16 cellular contexts compared by ENCODE assay signal in genomic region chr7:135467207-135467711, GRCh38. TPM values are rescaled to one million over a fixed set of nuclear protein-coding genes. Genes with fewer than 3 reads are reported as not detected.
A peak's percentile ranks its signal among the peaks of the same experiment; 100 is the strongest.
DNase-seq lines count a peak whose midpoint lies in the region; ATAC-seq and TF ChIP-seq lines count a peak whose summit lies in the region.
"Had no signal": no experiment of that assay in that cellular context is flagged by ENCODE, and none has a peak within 500 bp of the region (broad histone marks: within the 10 kb centered on the region; RNA-seq: fewer than 3 reads in every experiment).

No MANE protein-coding gene starts in this region.

- no peaks in the 10 kb centered on the region for H3K27me3 Mint-ChIP-seq in chondrocyte (ENCODE audit: low read depth)
- H3K27me3 Mint-ChIP-seq: activated naive CD8-positive, alpha-beta T cell; naive thymus-derived CD8-positive, alpha-beta T cell; stimulated activated naive CD8-positive, alpha-beta T cell treated with anti-CD3 and anti-CD28 coated beads, Interleukin-15, Interleukin-2, amounts not matched to agents 100 ng/mL and 50 ng/mL, for 24 hours had no signal

- peaks cover 3% of the 10 kb centered on the region for H3K36me3 Mint-ChIP-seq in chondrocyte (ENCODE audit: low read depth)

- H3F3A ChIP-seq in DOHH2 (ENCODE audit: control insufficient read depth, insufficient read depth) = no peaks in the 10 kb centered on the region

- no peak overlapping the region for H3K27ac ChIP-seq in DOHH2 (ENCODE audit: low read depth, low read length)
- H3K27ac ChIP-seq: left ventricle myocardium inferior, right atrium auricular region had no signal

- ATAC-seq in GM19395 (IDR thresholded peaks at IDR 0.05; ENCODE audit: unreplicated experiment) (peak; percentile 72), HG03457 (IDR thresholded peaks at IDR 0.05; ENCODE audit: unreplicated experiment) (peak; percentile 68), GM19351 (IDR thresholded peaks at IDR 0.05; ENCODE audit: unreplicated experiment) (no peak)
- ATAC-seq: naive thymus-derived CD8-positive, alpha-beta T cell had no signal

- peaks cover 3% of the 10 kb centered on the region for H3K4me1 Mint-ChIP-seq in chondrocyte (ENCODE audit: low read depth)

- no peak overlapping the region for H3K4me3 Mint-ChIP-seq in chondrocyte (ENCODE audit: unreplicated experiment)
- H3K4me3 Mint-ChIP-seq: activated naive CD8-positive, alpha-beta T cell; naive thymus-derived CD8-positive, alpha-beta T cell; stimulated activated naive CD8-positive, alpha-beta T cell treated with anti-CD3 and anti-CD28 coated beads, Interleukin-15, Interleukin-2, amounts not matched to agents 100 ng/mL and 50 ng/mL, for 24 hours had no signal

- no peaks in the 10 kb centered on the region for H3K9me2 ChIP-seq in DOHH2 (replicated peaks; ENCODE audit: control insufficient read depth, low read length)

- TF ChIP-seq CTCF in DOHH2 (IDR thresholded peaks at IDR 0.05; ENCODE audit: low read depth, low read length, poor library complexity, severe bottlenecking) (no peak), fibroblast of villous mesenchyme (IDR thresholded peaks at IDR 0.05; ENCODE audit: insufficient read depth, low read depth, low read length) (no peak), GM20000 (IDR thresholded peaks at IDR 0.05; ENCODE audit: extremely low read depth, missing control alignments) (no peak), chondrocyte (IDR thresholded peaks at IDR 0.05) (no peak)

- peak overlapping the region; percentile 19; the same call in 1 of the 2 replicates for H3K4me2 ChIP-seq in DOHH2 (ENCODE audit: low read length)

- H4K20me1 ChIP-seq in DOHH2 (ENCODE audit: control insufficient read depth, insufficient read depth, low read depth, low read length) = peaks cover 12% of the 10 kb centered on the region

- no peaks in the 10 kb centered on the region for H3K9me3 Mint-ChIP-seq in chondrocyte (ENCODE audit: low read depth)
- H3K9me3 Mint-ChIP-seq: stimulated activated naive CD8-positive, alpha-beta T cell treated with anti-CD3 and anti-CD28 coated beads, Interleukin-15, Interleukin-2, amounts not matched to agents 100 ng/mL and 50 ng/mL, for 24 hours had no signal

- peaks cover 12% of the 10 kb centered on the region for H3K4me1 ChIP-seq in DOHH2 (ENCODE audit: control insufficient read depth, low read length)
- H3K4me1 ChIP-seq: left ventricle myocardium inferior, right atrium auricular region had no signal

- DNase-seq in fibroblast of villous mesenchyme (ENCODE audit: low read depth) (peak; percentile 34), middle frontal gyrus (ENCODE audit: extremely low spot score, low spot score) (no peak), GM20000 (ENCODE audit: low spot score) (no peak), chondrocyte (ENCODE audit: low spot score) (no peak)
- DNase-seq: DND-41; left ventricle myocardium inferior; naive thymus-derived CD8-positive, alpha-beta T cell; NCI-H187 treated with DMSO at 0.1 percent for 48 hours; SHP77 treated with DMSO at 0.1 percent for 48 hours had no signal

- no peaks in the 10 kb centered on the region for H3K27me3 ChIP-seq in DOHH2 (ENCODE audit: control insufficient read depth, low read length)
- H3K27me3 ChIP-seq: right atrium auricular region had no signal

- H3K9me3 ChIP-seq in DOHH2 (ENCODE audit: control insufficient read depth, insufficient read depth, low read length) = no peaks in the 10 kb centered on the region
- H3K9me3 ChIP-seq: left ventricle myocardium inferior, right atrium auricular region had no signal

- H3K36me3 ChIP-seq in DOHH2 (ENCODE audit: control insufficient read depth, low read length) = peaks cover 3% of the 10 kb centered on the region; the same call in 1 of the 2 replicates
- H3K36me3 ChIP-seq: left ventricle myocardium inferior, right atrium auricular region had no signal

- H3K27ac Mint-ChIP-seq in chondrocyte (ENCODE audit: unreplicated experiment) = no peak overlapping the region
- H3K27ac Mint-ChIP-seq: activated naive CD8-positive, alpha-beta T cell; stimulated activated naive CD8-positive, alpha-beta T cell treated with anti-CD3 and anti-CD28 coated beads, Interleukin-15, Interleukin-2, amounts not matched to agents 100 ng/mL and 50 ng/mL, for 24 hours had no signal

- H3K4me3 ChIP-seq in DOHH2 (ENCODE audit: low read length) = no peak overlapping the region
- H3K4me3 ChIP-seq in fibroblast of villous mesenchyme (ENCODE audit: low read depth, low read length) = no peak overlapping the region
- H3K4me3 ChIP-seq: left ventricle myocardium inferior, right atrium auricular region had no signal

- peaks cover 81% of the 10 kb centered on the region for H3K79me2 ChIP-seq in DOHH2 (ENCODE audit: control insufficient read depth, low read length)

RNA-seq across cellular contexts. Expression of gene CNOT4, which starts 42.6 kb away (rescaled TPM):
- total RNA-seq in fibroblast of villous mesenchyme = 10.3 and 16.4 TPM in 2 replicates
- 16.6 to 25.4 TPM (median 17.8 TPM) in 3 replicates for total RNA-seq in chondrocyte
